In the genomic region with DNA sequence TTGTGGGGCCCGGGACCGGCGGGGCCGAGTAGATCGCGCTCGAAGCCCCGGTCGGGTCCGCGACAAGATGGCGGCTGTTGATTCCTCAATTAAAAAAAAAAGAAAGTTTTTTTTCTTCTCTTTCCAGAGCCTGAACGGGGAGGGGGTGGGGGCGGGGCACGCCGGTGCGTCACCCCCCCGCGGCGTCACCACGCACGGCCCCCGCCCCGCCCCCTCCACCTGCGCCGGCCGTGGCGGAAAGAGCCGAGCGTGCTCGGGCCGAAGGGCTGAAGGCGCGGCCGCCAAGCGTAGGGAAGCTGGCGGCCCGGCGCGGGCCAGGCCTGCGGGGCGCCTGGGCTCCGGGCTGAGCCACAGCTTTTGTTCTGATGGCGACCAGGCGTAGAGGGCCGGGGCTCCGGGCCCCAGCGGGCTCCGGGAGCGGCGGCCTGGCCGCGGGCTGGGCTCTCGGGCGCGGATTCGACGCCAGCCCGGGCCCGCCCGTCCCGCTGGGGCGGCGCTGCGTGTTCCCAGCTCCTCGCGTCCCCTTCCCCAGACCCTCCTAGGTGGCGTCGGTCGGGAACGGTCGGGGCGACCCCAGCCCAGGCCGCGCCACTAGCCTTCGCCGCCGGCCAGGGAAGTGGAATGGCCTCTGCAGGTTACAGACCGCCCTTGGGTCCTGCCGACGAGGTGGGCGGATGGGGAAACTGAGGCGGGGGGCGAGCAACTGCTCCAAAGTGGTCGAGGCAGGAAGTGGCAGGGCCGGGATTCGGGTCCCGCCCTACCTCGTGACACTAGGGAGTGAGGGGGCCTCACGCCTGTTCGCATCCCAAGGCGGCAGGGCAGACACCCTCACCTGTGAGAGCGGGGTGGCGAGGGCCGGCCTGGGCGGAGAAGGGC, we compare ENCODE assay signal across 8 cellular contexts. TPM values are rescaled to one million over a fixed set of nuclear protein-coding genes. Genes with fewer than 3 reads are reported as not detected.
A peak's percentile ranks its signal among the peaks of the same experiment; 100 is the strongest.
DNase-seq lines count a peak whose midpoint lies in the region; ATAC-seq, FAIRE-seq and TF ChIP-seq lines count a peak whose summit lies in the region.

A gene (minus strand): TSS at position 91 of the 876 bp plus-strand sequence. CDS start 797 bp downstream, outside the sequence.

- FAIRE-seq in astrocyte (lab: Jason Lieb, UNC), result no peak

- TF ChIP-seq POLR2A in vagina (IDR thresholded peaks at IDR 0.05), result peak in 1 of 2 donors; percentile 33

- peak within 1 kb of the TSS; percentile 80 for H3K27ac ChIP-seq in astrocyte (ENCODE audit: low read depth, low read length)
- peak within 1 kb of the TSS; percentile 86 for H3K27ac ChIP-seq in vagina

- H3K36me3 Mint-ChIP-seq in astrocyte (ENCODE audit: low read depth, unreplicated experiment), result peaks cover 6% of the 10 kb centered on the region

- peak; percentile 87 for ATAC-seq in GM18502 (IDR thresholded peaks at IDR 0.05; ENCODE audit: poor library complexity, unreplicated experiment)
- ATAC-seq in HG02943 (IDR thresholded peaks at IDR 0.05; ENCODE audit: low read depth, unreplicated experiment), result peak; percentile 68

- H2AFZ ChIP-seq in astrocyte (ENCODE audit: low read depth, low read length), result peak within 1 kb of the TSS; percentile 95

- H3K36me3 ChIP-seq in astrocyte (ENCODE audit: insufficient read depth, low read length), result no peaks in the 10 kb centered on the region
- no peaks in the 10 kb centered on the region for H3K36me3 ChIP-seq in vagina

- peak within 1 kb of the TSS; percentile 94 for H3K4me3 Mint-ChIP-seq in astrocyte (ENCODE audit: unreplicated experiment)

- H3K27ac Mint-ChIP-seq in astrocyte (ENCODE audit: unreplicated experiment), result peak within 1 kb of the TSS; percentile 66

- peaks cover 25% of the 10 kb centered on the region for H3K4me1 Mint-ChIP-seq in astrocyte (ENCODE audit: low read depth, unreplicated experiment)

- peak within 1 kb of the TSS; percentile 92 for H3K9ac ChIP-seq in astrocyte (ENCODE audit: low read length)

- H3K27me3 ChIP-seq in astrocyte (ENCODE audit: insufficient read depth, low read length) (no peaks in the 10 kb centered on the region), vagina (no peaks in the 10 kb centered on the region)

- intact Hi-C loops in vagina (cut with DNase I), result loop anchor here (5.0 kb wide), 1 partner anchor 194 kb away; no protein-coding TSS in a partner anchor

- DNase-seq in NCI-H1930 (lab: John Stamatoyannopoulos, UW) (peak; percentile 82 to 94), T-helper 22 cell (ENCODE audit: low read depth) (peak; percentile 77), astrocyte (ENCODE audit: low read depth) (peak; percentile 50), hepatic stellate cell (ENCODE audit: low spot score) (peak; percentile 83), renal cortical epithelial cell (ENCODE audit: low read depth) (peak; percentile 62), vagina (ENCODE audit: extremely low spot score in 2 of 2) (no peak)

- H3K9me3 ChIP-seq in astrocyte (ENCODE audit: insufficient read depth, low read depth, low read length) (no peaks in the 10 kb centered on the region), vagina (no peaks in the 10 kb centered on the region)

- TF ChIP-seq CTCF in astrocyte (IDR thresholded peaks at IDR 0.05; ENCODE audit: insufficient read depth, low read depth, low read length) (no peak), vagina (IDR thresholded peaks at IDR 0.05) (no peak)

- peaks cover 40% of the 10 kb centered on the region for H3K79me2 ChIP-seq in astrocyte (ENCODE audit: insufficient read depth, low read length)

- peak within 1 kb of the TSS; percentile 82 for H3K4me3 ChIP-seq in astrocyte (ENCODE audit: insufficient read depth, low read depth, low read length)
- H3K4me3 ChIP-seq in vagina, result peak within 1 kb of the TSS; percentile 93 to 98

- H4K20me1 ChIP-seq in astrocyte (ENCODE audit: insufficient read depth, low read length), result peaks cover 39% of the 10 kb centered on the region

- H3K9me3 Mint-ChIP-seq in astrocyte (ENCODE audit: unreplicated experiment), result no peaks in the 10 kb centered on the region

- peaks cover under 1% of the 10 kb centered on the region for H3K27me3 Mint-ChIP-seq in astrocyte (ENCODE audit: low read depth, unreplicated experiment)

- H3K4me1 ChIP-seq in astrocyte (ENCODE audit: insufficient read depth, low read length) (peaks cover 25% of the 10 kb centered on the region), vagina (peaks cover 41% of the 10 kb centered on the region)

- H3K4me2 ChIP-seq in astrocyte (ENCODE audit: low read length), result peak within 1 kb of the TSS; percentile 93

RNA-seq across cellular contexts. Expression of the gene that starts here (rescaled TPM):
- total RNA-seq in astrocyte, result 42.6 and 53.0 TPM in 2 replicates
- 8.3 and 43.7 TPM in 2 replicates for total RNA-seq in renal cortical epithelial cell
- total RNA-seq in vagina, result 102 TPM

Comparison
In these comparisons a context has a peak if more than half of its experiments do, and no peak if none do; other contexts are left out.
1. DNase-seq: peak in NCI-H1930 (2 of 2), T-helper 22 cell (single experiment), astrocyte (single experiment), hepatic stellate cell (single experiment) and renal cortical epithelial cell (single experiment); none in vagina (0 of 2).